Comparison of ENCODE assay signal across 20 cellular contexts in genomic region chr6:125732398-125732797, GRCh38. TPM values are rescaled to one million over a fixed set of nuclear protein-coding genes. Genes with fewer than 3 reads are reported as not detected.
DNase-seq lines count a peak whose midpoint lies in the region; ATAC-seq, FAIRE-seq and TF ChIP-seq lines count a peak whose summit lies in the region.
"Had no signal": no experiment of that assay in that cellular context is flagged by ENCODE, and none has a peak within 500 bp of the region (broad histone marks: within the 10 kb centered on the region; RNA-seq: fewer than 3 reads in every experiment).

No MANE protein-coding gene starts in this region.

- no TSS peak for BruUV-seq in PC-3 (replicated peaks; lab: Mats Ljungman, UMichigan)

- H3K9me2 ChIP-seq in PC-3 (replicated peaks; ENCODE audit: low read length): no peaks in the 10 kb centered on the region

- no peaks in the 10 kb centered on the region for H3K27me3 ChIP-seq in vagina
- peaks cover 59% of the 10 kb centered on the region for H3K27me3 ChIP-seq in PC-3 (ENCODE audit: low read length)
- H3K27me3 ChIP-seq: uterus had no signal

- H3K9ac ChIP-seq in PC-3 (ENCODE audit: low read length): no peak overlapping the region

- no peaks in the 10 kb centered on the region for H3F3A ChIP-seq in PC-3 (ENCODE audit: low read length, unreplicated experiment)

- no peaks in the 10 kb centered on the region for H3K79me2 ChIP-seq in PC-3 (ENCODE audit: low read length)

- no peaks in the 10 kb centered on the region for H3K4me1 ChIP-seq in A549
- H3K4me1 ChIP-seq in vagina: no peaks in the 10 kb centered on the region
- H3K4me1 ChIP-seq in PC-3 (ENCODE audit: insufficient read depth, low read length): no peaks in the 10 kb centered on the region
- H3K4me1 ChIP-seq: uterus had no signal

- DNase-seq in A549 (ENCODE audit: low read depth in 1 of 2, low spot score in 1 of 2): no peak
- DNase-seq in OCI-M1 (lab: John Stamatoyannopoulos, UW): peak; percentile 17
- no peak for DNase-seq in effector CD8-positive, alpha-beta T cell (lab: John Stamatoyannopoulos, UW)
- DNase-seq in vagina (ENCODE audit: extremely low spot score in 2 of 2): no peak
- no peak for DNase-seq in hippocampal formation (lab: John Stamatoyannopoulos, UW)
- no peak for DNase-seq in PC-3
- DNase-seq: activated gamma-delta T cell treated with Interleukin-2 at 50 U/mL for 16 hours; GDM1; immature natural killer cell; Kasumi-1; natural killer cell; NCI-H1436; NCI-H446 treated with DMSO at 0.1 percent for 48 hours; stimulated activated CD4-positive, alpha-beta T cell treated with anti-CD3 and anti-CD28 coated beads, Interleukin-12 subunit alpha, Interleukin-12 subunit beta, amount 100 ng/mL, for 4 hours; uterus; WERI-Rb-1 had no signal

- intact Hi-C loops in vagina (cut with DNase I): no loop called here
- intact Hi-C loops in PC-3 (cut with micrococcal nuclease): no loop called here

- ATAC-seq in A549 (0 out of 6 replicates have a peak, but pooled peaks have one; percentile 49 to 50), GM18519 (IDR thresholded peaks at IDR 0.05; ENCODE audit: low FRiP score, unreplicated experiment) (peak; percentile 59), HG03095 (IDR thresholded peaks at IDR 0.05; ENCODE audit: unreplicated experiment) (peak; percentile 55), PC-3 (no peak)

- no peak overlapping the region for H3K27ac ChIP-seq in A549
- H3K27ac ChIP-seq in vagina: no peak overlapping the region
- no peak overlapping the region for H3K27ac ChIP-seq in PC-3 (ENCODE audit: low read length)
- H3K27ac ChIP-seq: uterus, WERI-Rb-1 had no signal

- no peak for TF ChIP-seq RAD21 in A549 (conservative IDR thresholded peaks at IDR 0.05 in 1 of 2, IDR thresholded peaks at IDR 0.05 in 1 of 2)

- CTCF ChIA-PET in A549 (lab: Yijun Ruan, JAX) (no interaction called here), PC-3 (lab: Charles Lee) (no interaction called here)

- no peaks in the 10 kb centered on the region for H3K9me3 ChIP-seq in A549
- H3K9me3 ChIP-seq in vagina: no peaks in the 10 kb centered on the region
- H3K9me3 ChIP-seq in PC-3 (ENCODE audit: low read length): no peaks in the 10 kb centered on the region
- H3K9me3 ChIP-seq: uterus had no signal

- H3K36me3 ChIP-seq in vagina: no peaks in the 10 kb centered on the region
- no peaks in the 10 kb centered on the region for H3K36me3 ChIP-seq in PC-3 (ENCODE audit: low read depth, low read length)
- H3K36me3 ChIP-seq: uterus, WERI-Rb-1 had no signal

- no peaks in the 10 kb centered on the region for H4K20me1 ChIP-seq in PC-3 (ENCODE audit: low read length)

- no peak for FAIRE-seq in A549 (lab: Jason Lieb, UNC)
- FAIRE-seq: RCC 7860 had no signal

- no peak for TF ChIP-seq CTCF in A549 (IDR thresholded peaks at IDR 0.05)
- TF ChIP-seq CTCF in vagina (IDR thresholded peaks at IDR 0.05): no peak
- TF ChIP-seq CTCF in PC-3 (conservative IDR thresholded peaks at IDR 0.05; ENCODE audit: low read depth, low read length): no peak

- H3K4me2 ChIP-seq in A549: no peak overlapping the region
- no peak overlapping the region for H3K4me2 ChIP-seq in PC-3 (ENCODE audit: low read length)

- TF ChIP-seq EP300 in A549 (IDR thresholded peaks at IDR 0.05): no peak

- no peak overlapping the region for H3K4me3 ChIP-seq in A549
- H3K4me3 ChIP-seq in vagina: no peak overlapping the region
- no peak overlapping the region for H3K4me3 ChIP-seq in PC-3 (ENCODE audit: low read length)
- H3K4me3 ChIP-seq: lung, uterus had no signal

- POLR2A ChIA-PET in A549 (lab: Yijun Ruan, JAX) (no interaction called here), PC-3 (lab: Charles Lee; ENCODE audit: unreplicated experiment) (no interaction called here)

- no peak overlapping the region for H2AFZ ChIP-seq in PC-3 (ENCODE audit: low read length)

- TF ChIP-seq POLR2A in A549 (IDR thresholded peaks at IDR 0.05; ENCODE audit: low read length): no peak
- no peak for TF ChIP-seq POLR2A in vagina (IDR thresholded peaks at IDR 0.05)

TF ChIP-seq in A549, 52 proteins besides CTCF, POLR2A, EP300 and RAD21:
- TF ChIP-seq ZNF302 (CRISPR knock-in tag; IDR thresholded peaks at IDR 0.05): no peak
- no peak for TF ChIP-seq HOXB5 (CRISPR knock-in tag; IDR thresholded peaks at IDR 0.05)
- TF ChIP-seq CHD2 (IDR thresholded peaks at IDR 0.05; ENCODE audit: low read length, partially characterized antibody): no peak
- no peak for TF ChIP-seq NPAS2 (CRISPR knock-in tag; IDR thresholded peaks at IDR 0.05; ENCODE audit: borderline replicate concordance)
- TF ChIP-seq RCOR1 (IDR thresholded peaks at IDR 0.05; ENCODE audit: low read depth, low read length): no peak
- TF ChIP-seq NR3C1 (IDR thresholded peaks at IDR 0.05): no peak
- no peak for TF ChIP-seq HOXB13 (CRISPR knock-in tag; IDR thresholded peaks at IDR 0.05; ENCODE audit: low read depth)
- no peak for TF ChIP-seq CBX8 (IDR thresholded peaks at IDR 0.05)
- TF ChIP-seq, protein P1, sequence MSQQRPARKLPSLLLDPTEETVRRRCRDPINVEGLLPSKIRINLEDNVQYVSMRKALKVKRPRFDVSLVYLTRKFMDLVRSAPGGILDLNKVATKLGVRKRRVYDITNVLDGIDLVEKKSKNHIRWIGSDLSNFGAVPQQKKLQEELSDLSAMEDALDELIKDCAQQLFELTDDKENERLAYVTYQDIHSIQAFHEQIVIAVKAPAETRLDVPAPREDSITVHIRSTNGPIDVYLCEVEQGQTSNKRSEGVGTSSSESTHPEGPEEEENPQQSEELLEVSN (IDR thresholded peaks at IDR 0.05; ENCODE audit: borderline replicate concordance, low read depth): no peak
- no peak for TF ChIP-seq CEBPB (IDR thresholded peaks at IDR 0.05)

RNA-seq across cellular contexts. Expression of gene HEY2, which starts 17.0 kb away (rescaled TPM):
- polyA plus RNA-seq in A549 (2011; rRNA removed) (0.09 TPM in 1 of 2 replicates, not detected in the other), A549 (2017; fragmentation: RNase III; extraction: RNeasy Plus Mini Kit Qiagen cat#74134 plus additional on column Dnase treatment) (0.04 TPM in 1 of 3 replicates, not detected in the others)
- polyA plus RNA-seq in A549 (2012; cell fraction: cytosol; rRNA removed): 0.13 and 0.15 TPM in 2 replicates
- 0.16 and 0.17 TPM in 2 replicates for polyA plus RNA-seq in A549 (2012; cell fraction: nucleus; rRNA removed)
- polyA minus RNA-seq in A549 (2011; rRNA and poly(A)+ RNA removed): not detected in 2 replicates
- total RNA-seq in vagina (0.98 TPM), PC-3 (2014; rRNA removed) (not detected in 2 replicates)

RNA-seq across cellular contexts. Expression of gene NCOA7, which starts 58.4 kb away (rescaled TPM):
- 154 and 195 TPM in 2 replicates for polyA plus RNA-seq in A549 (2011; rRNA removed)
- 70.9 and 72.3 TPM in 2 replicates for polyA plus RNA-seq in A549 (2012; cell fraction: cytosol; rRNA removed)
- 50.6 and 56.7 TPM in 2 replicates for polyA plus RNA-seq in A549 (2012; cell fraction: nucleus; rRNA removed)
- polyA plus RNA-seq in A549 (2017; fragmentation: RNase III; extraction: RNeasy Plus Mini Kit Qiagen cat#74134 plus additional on column Dnase treatment): 60.3 to 74.1 TPM (median 66.4 TPM) in 3 replicates
- polyA minus RNA-seq in A549 (2011; rRNA and poly(A)+ RNA removed): 278 and 281 TPM in 2 replicates
- 48.6 TPM for total RNA-seq in vagina
- total RNA-seq in PC-3 (2014; rRNA removed): 12.1 and 13.4 TPM in 2 replicates
